Comparison of ENCODE assay signal across 8 cellular contexts in the genomic region with DNA sequence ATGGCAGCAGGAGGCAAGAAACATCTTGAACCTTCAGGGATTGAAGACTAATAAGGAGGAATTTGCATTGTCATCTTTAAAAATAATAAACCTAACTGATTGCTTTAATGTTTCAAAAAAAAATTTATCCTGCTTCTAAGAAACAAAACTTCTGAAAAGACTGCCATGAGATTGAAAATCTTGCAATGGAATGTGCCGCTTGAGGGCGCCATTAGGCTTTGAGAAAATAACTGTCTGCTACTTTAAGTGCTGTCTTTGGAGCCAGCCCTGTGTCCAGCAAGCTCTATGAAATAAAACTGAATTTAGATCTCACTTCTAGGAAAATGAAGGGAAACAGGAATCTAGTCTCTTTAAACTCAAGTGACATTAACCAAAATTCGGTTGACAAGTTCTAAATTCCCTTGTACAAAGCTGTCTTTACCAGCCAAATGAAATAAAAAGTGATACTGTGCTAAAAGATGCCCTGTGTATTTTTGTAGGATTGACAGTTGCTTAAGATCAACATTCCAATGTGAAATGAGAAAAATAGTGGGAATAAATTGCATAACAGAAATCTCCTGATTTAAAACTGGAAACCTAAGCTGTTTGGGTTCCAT.
DNase-seq lines count a peak whose midpoint lies in the region; ATAC-seq, FAIRE-seq and TF ChIP-seq lines count a peak whose summit lies in the region.

No MANE protein-coding gene starts in this region.

- intact Hi-C loops in OCI-LY7 (cut with micrococcal nuclease; ENCODE audit: unreplicated experiment) = loop anchor here (1.0 kb wide), 1 partner anchor 240 kb away; no protein-coding TSS in a partner anchor

- H3K27ac Mint-ChIP-seq in activated T-cell treated with anti-CD3 and anti-CD28 coated beads, Interleukin-2, amount 50 U/mL, for 24 hours = no peak overlapping the region
- no peak overlapping the region for H3K27ac Mint-ChIP-seq in osteocyte (ENCODE audit: unreplicated experiment)

- H3K36me3 Mint-ChIP-seq in activated T-cell treated with anti-CD3 and anti-CD28 coated beads, Interleukin-2, amount 50 U/mL, for 24 hours (ENCODE audit: low read depth) = no peaks in the 10 kb centered on the region
- no peaks in the 10 kb centered on the region for H3K36me3 Mint-ChIP-seq in osteocyte (ENCODE audit: unreplicated experiment)

- H3K79me2 ChIP-seq in OCI-LY7 (ENCODE audit: insufficient read depth, low read depth, low read length) = no peaks in the 10 kb centered on the region

- H3K36me3 ChIP-seq in OCI-LY7 (ENCODE audit: insufficient read depth, low read length) = no peaks in the 10 kb centered on the region

- H2AFZ ChIP-seq in OCI-LY7 (ENCODE audit: low read length) = no peak overlapping the region

- H3K4me3 Mint-ChIP-seq in activated T-cell treated with anti-CD3 and anti-CD28 coated beads, Interleukin-2, amount 50 U/mL, for 24 hours = no peak overlapping the region
- H3K4me3 Mint-ChIP-seq in osteocyte (ENCODE audit: unreplicated experiment) = no peak overlapping the region

- in situ Hi-C loops in ACHN (cut with HindIII; ENCODE audit: low pct_ligation_motif_present, low pct_unique_long_range_greater_than_20kb, low sequenced_read_pairs) = no loop called here

- peaks cover 4% of the 10 kb centered on the region for H3K4me1 ChIP-seq in OCI-LY7 (ENCODE audit: insufficient read depth, low read length, poor library complexity, severe bottlenecking)

- no TSS peak for BruUV-seq in OCI-LY7 (replicated peaks; lab: Mats Ljungman, UMichigan)

- H3K9me3 Mint-ChIP-seq in activated T-cell treated with anti-CD3 and anti-CD28 coated beads, Interleukin-2, amount 50 U/mL, for 24 hours = no peaks in the 10 kb centered on the region
- no peaks in the 10 kb centered on the region for H3K9me3 Mint-ChIP-seq in osteocyte (ENCODE audit: unreplicated experiment)

- no peaks in the 10 kb centered on the region for H4K20me1 ChIP-seq in OCI-LY7 (ENCODE audit: insufficient read depth, low read length)

- no peak for ATAC-seq in HG03108 (IDR thresholded peaks at IDR 0.05; ENCODE audit: unreplicated experiment)

- CTCF ChIA-PET in OCI-LY7 (lab: Charles Lee; ENCODE audit: unreplicated experiment) = no interaction called here

- no peak overlapping the region for H3K4me2 ChIP-seq in OCI-LY7 (ENCODE audit: low read length)

- no peaks in the 10 kb centered on the region for H3K9me2 ChIP-seq in OCI-LY7 (ENCODE audit: insufficient read depth, low read length)

- peak; percentile 55 for DNase-seq in ACHN
- DNase-seq in OCI-LY7 (ENCODE audit: low spot score) = peak; percentile 41
- peak; percentile 76 for DNase-seq in activated T-cell treated with anti-CD3 and anti-CD28 coated beads, Interleukin-2, amount 50 U/mL, for 24 hours
- DNase-seq in fibroblast of peridontal ligament (ENCODE audit: extremely low read depth) = peak; percentile 91
- DNase-seq in osteocyte (ENCODE audit: extremely low spot score, unreplicated experiment) = no peak
- peak; percentile 55 for DNase-seq in urothelium cell line (ENCODE audit: low spot score)

- H3K4me1 Mint-ChIP-seq in activated T-cell treated with anti-CD3 and anti-CD28 coated beads, Interleukin-2, amount 50 U/mL, for 24 hours (ENCODE audit: low read depth) = peaks cover 31% of the 10 kb centered on the region
- peaks cover 23% of the 10 kb centered on the region for H3K4me1 Mint-ChIP-seq in osteocyte (ENCODE audit: unreplicated experiment)

- FAIRE-seq in urothelium cell line (lab: Jason Lieb, UNC) = no peak

- no peak overlapping the region for H3K4me3 ChIP-seq in OCI-LY7 (ENCODE audit: low read depth, low read length, poor library complexity, severe bottlenecking)

- H3K27me3 Mint-ChIP-seq in activated T-cell treated with anti-CD3 and anti-CD28 coated beads, Interleukin-2, amount 50 U/mL, for 24 hours = peaks cover 46% of the 10 kb centered on the region
- H3K27me3 Mint-ChIP-seq in osteocyte (ENCODE audit: unreplicated experiment) = peaks cover 16% of the 10 kb centered on the region

- no peak overlapping the region for H3K27ac ChIP-seq in OCI-LY7 (ENCODE audit: low read depth, low read length, poor library complexity, severe bottlenecking)

- no peaks in the 10 kb centered on the region for H3K9me3 ChIP-seq in OCI-LY7 (ENCODE audit: low read length)

- TF ChIP-seq CTCF in GM12872 (IDR thresholded peaks at IDR 0.05; ENCODE audit: insufficient read depth, low read depth, low read length) (peak; percentile 54), OCI-LY7 (conservative IDR thresholded peaks at IDR 0.05; ENCODE audit: low read length) (peak; percentile 90), osteocyte (IDR thresholded peaks at IDR 0.05) (peak; percentile 82)

- POLR2A ChIA-PET in OCI-LY7 (lab: Charles Lee) = no interaction called here
